In genomic region chr15:91956026-91956723, GRCh38 we compare ENCODE assay signal across 10 cellular contexts.
A peak's percentile ranks its signal among the peaks of the same experiment; 100 is the strongest.
DNase-seq lines count a peak whose midpoint lies in the region; TF ChIP-seq lines count a peak whose summit lies in the region.
"Had no signal": no experiment of that assay in that cellular context is flagged by ENCODE, and none has a peak within 500 bp of the region (broad histone marks: within the 10 kb centered on the region; RNA-seq: fewer than 3 reads in every experiment).

No MANE protein-coding gene starts in this region.

- no peak for TF ChIP-seq POLR2A in thyroid gland (IDR thresholded peaks at IDR 0.05)

- H3K27me3 ChIP-seq in HUES6 (ENCODE audit: control insufficient read depth, insufficient read depth, low read length), result no peaks in the 10 kb centered on the region
- no peaks in the 10 kb centered on the region for H3K27me3 ChIP-seq in hepatocyte
- H3K27me3 ChIP-seq in thyroid gland, result no peaks in the 10 kb centered on the region

- peak overlapping the region; percentile 17 for H3K9ac ChIP-seq in HUES6 (ENCODE audit: low read length)

- H3K4me1 ChIP-seq in HUES6 (ENCODE audit: control insufficient read depth, insufficient read depth, low read length) (peaks cover 11% of the 10 kb centered on the region), hepatocyte (ENCODE audit: insufficient read depth) (no peaks in the 10 kb centered on the region), thyroid gland (peaks cover 6 to 32% of the 10 kb centered on the region in 2 donors)

- H4K20me1 ChIP-seq in hepatocyte (ENCODE audit: insufficient read depth, poor library complexity, severe bottlenecking), result no peaks in the 10 kb centered on the region

- H3K36me3 ChIP-seq in HUES6 (ENCODE audit: control insufficient read depth, insufficient read depth, low read length) (no peaks in the 10 kb centered on the region), hepatocyte (replicated peaks; ENCODE audit: insufficient read depth, low read depth) (no peaks in the 10 kb centered on the region), thyroid gland (no peaks in the 10 kb centered on the region)

- WGBS in hepatocyte (ENCODE audit: low lambda C conversion rate, missing lambda C conversion rate), result 65% methylated on average over 8 of the region's 8 CpGs
- 67 to 72% methylated on average over 8 of the region's 8 CpGs for WGBS in thyroid gland, 2 donors

- no peak overlapping the region for H3K4me3 ChIP-seq in HUES6 (ENCODE audit: low read depth, low read length)
- H3K4me3 ChIP-seq in choroid plexus epithelial cell (ENCODE audit: low read depth, low read length), result no peak overlapping the region
- no peak overlapping the region for H3K4me3 ChIP-seq in hepatocyte
- H3K4me3 ChIP-seq in thyroid gland (replicated peaks in 1 of 3), result no peak overlapping the region

- no peaks in the 10 kb centered on the region for H3K79me2 ChIP-seq in hepatocyte

- H2AFZ ChIP-seq in hepatocyte, result no peak overlapping the region

- DNase-seq in choroid plexus epithelial cell (ENCODE audit: low read depth) (peak; percentile 3), hepatocyte (ENCODE audit: low spot score) (no peak), thyroid gland (no peak), posterior cingulate gyrus (no peak), SHP77 (lab: John Stamatoyannopoulos, UW) (no peak)
- DNase-seq in stimulated activated CD4-positive, alpha-beta T cell treated with anti-CD3 and anti-CD28 coated beads, Interleukin-4, amount 100 ng/mL, for 4 hours, result no peak
- no peak for DNase-seq in activated CD4-positive, alpha-beta T cell treated with anti-CD3 and anti-CD28 coated beads, Interleukin-2, amount 50 U/mL, for 4 hours
- DNase-seq: GF-D8; stimulated activated CD4-positive, alpha-beta T cell treated with anti-CD3 and anti-CD28 coated beads, Interleukin-15, amount 100 ng/mL, for 24 hours had no signal

- no peak overlapping the region for H3K4me2 ChIP-seq in hepatocyte

- TF ChIP-seq CTCF in choroid plexus epithelial cell (conservative IDR thresholded peaks at IDR 0.05; ENCODE audit: low read depth, low read length), result no peak
- no peak for TF ChIP-seq CTCF in hepatocyte (IDR thresholded peaks at IDR 0.05; ENCODE audit: poor library complexity)
- TF ChIP-seq CTCF in thyroid gland (IDR thresholded peaks at IDR 0.05), result no peak

- no peaks in the 10 kb centered on the region for H3K9me2 ChIP-seq in hepatocyte (replicated peaks; ENCODE audit: insufficient read depth)

- peak overlapping the region; percentile 22; the same call in 1 of the 2 replicates for H3K27ac ChIP-seq in HUES6 (ENCODE audit: low read depth, low read length)
- H3K27ac ChIP-seq in hepatocyte, result peak overlapping the region; percentile 12
- peak overlapping the region in 2 of 3 donors; percentile 29 to 44 for H3K27ac ChIP-seq in thyroid gland

- intact Hi-C loops in thyroid gland (cut with DNase I), result no loop called here
- intact Hi-C loops in posterior cingulate gyrus (cut with DNase I), result loop anchor here (10.0 kb wide), 1 partner anchor 119 kb away; no protein-coding TSS in a partner anchor

- H3K9me3 ChIP-seq in HUES6 (ENCODE audit: control insufficient read depth, insufficient read depth, low read depth, low read length) (no peaks in the 10 kb centered on the region), hepatocyte (ENCODE audit: low read depth) (no peaks in the 10 kb centered on the region), thyroid gland (no peaks in the 10 kb centered on the region)
